In the genomic region with DNA sequence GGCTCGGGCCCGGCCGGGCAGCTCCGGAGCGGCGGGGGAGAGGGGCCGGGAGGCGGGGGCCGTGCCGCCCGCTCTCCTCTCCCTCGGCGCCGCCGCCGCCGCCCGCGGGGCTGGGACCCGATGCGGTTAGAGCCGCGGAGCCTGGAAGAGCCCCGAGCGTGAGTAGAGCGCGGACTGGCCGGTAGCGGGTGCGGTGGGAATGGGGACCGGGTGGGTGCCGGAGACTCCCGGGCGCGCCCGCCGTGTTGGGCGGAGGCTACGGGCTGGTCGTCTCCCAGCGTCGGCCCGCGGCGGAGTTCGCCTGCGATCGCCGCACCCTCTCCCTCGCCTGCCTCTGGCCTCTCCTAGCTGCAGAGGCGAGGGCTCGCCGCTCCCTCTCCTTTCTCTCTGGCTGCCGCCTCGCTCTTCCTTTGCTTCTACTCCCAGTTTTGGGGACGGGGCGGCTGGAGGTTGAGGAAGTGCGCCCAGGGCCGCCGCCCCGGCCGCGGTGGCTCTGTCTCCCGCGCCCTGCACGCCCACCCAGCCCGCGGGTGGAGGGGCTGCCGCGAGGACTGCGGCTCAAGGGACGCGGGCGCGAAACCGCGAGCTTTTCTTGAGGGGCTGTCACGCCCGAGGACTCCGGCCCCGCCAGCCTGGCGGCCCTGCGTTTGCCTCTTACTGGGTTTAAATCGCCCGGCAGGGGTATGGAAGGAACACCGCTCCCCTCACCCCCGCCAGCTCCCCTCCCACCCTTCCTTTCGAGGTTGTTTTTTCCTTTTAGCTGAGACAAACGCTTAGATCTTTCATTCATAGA, we compare ENCODE assay signal across 8 cellular contexts. TPM values are rescaled to one million over a fixed set of nuclear protein-coding genes. Genes with fewer than 3 reads are reported as not detected.
DNase-seq lines count a peak whose midpoint lies in the region; FAIRE-seq and TF ChIP-seq lines count a peak whose summit lies in the region.

No MANE protein-coding gene starts in this region.

- no peak overlapping the region for H3K27ac Mint-ChIP-seq in MCF 10A (ENCODE audit: low read depth, unreplicated experiment)

- H3K36me3 ChIP-seq in H7 (replicated peaks; ENCODE audit: control insufficient read depth, insufficient read depth, low read length), result no peaks in the 10 kb centered on the region
- H3K36me3 ChIP-seq in WERI-Rb-1, result no peaks in the 10 kb centered on the region
- H3K36me3 ChIP-seq in smooth muscle cell (ENCODE audit: low read depth), result no peaks in the 10 kb centered on the region

- peak overlapping the region; percentile 96 for H3K4me2 ChIP-seq in smooth muscle cell

- DNase-seq in GM12891 (ENCODE audit: insufficient read length, low spot score) (peak; percentile 25), H7 (peak; percentile 65), LoVo (ENCODE audit: low spot score) (peak; percentile 42), WERI-Rb-1 (peak; percentile 39), MCF 10A (ENCODE audit: unreplicated experiment) (peak; percentile 64), iPS-NIHi7 (ENCODE audit: extremely low spot score) (peak; percentile 31), smooth muscle cell (lab: John Stamatoyannopoulos, UW; ENCODE audit: unreplicated experiment) (peak; percentile 62), NCI-H1048 (lab: John Stamatoyannopoulos, UW) (no peak)

- under 1% methylated on average over 39 of the region's 89 CpGs for WGBS in smooth muscle cell (ENCODE audit: low lambda C conversion rate)

- H3K4me1 ChIP-seq in smooth muscle cell (ENCODE audit: low read depth), result peaks cover 22% of the 10 kb centered on the region

- H3K27me3 ChIP-seq in H7 (ENCODE audit: control insufficient read depth, insufficient read depth, low read length) (no peaks in the 10 kb centered on the region), WERI-Rb-1 (ENCODE audit: insufficient read depth, low read depth, severe bottlenecking) (no peaks in the 10 kb centered on the region), smooth muscle cell (ENCODE audit: low read depth) (no peaks in the 10 kb centered on the region)

- H3K36me3 Mint-ChIP-seq in MCF 10A (ENCODE audit: insufficient read depth, unreplicated experiment), result no peaks in the 10 kb centered on the region

- no TSS peak for BruUV-seq in MCF 10A (replicated peaks; lab: Mats Ljungman, UMichigan)

- peak overlapping the region; percentile 94 for H2AFZ ChIP-seq in smooth muscle cell (ENCODE audit: low read depth)

- POLR2A ChIA-PET in MCF 10A (lab: Yijun Ruan, JAX), result interaction anchor here (0.6 to 6.4 kb wide), 38 partner anchors 8 to 414 kb away, joined by 3 to 67 read pairs (median 5); partner anchors contain the start of genes ACTL6A, ZMAT3 and ZNF639

- no peaks in the 10 kb centered on the region for H3K9me3 ChIP-seq in WERI-Rb-1 (ENCODE audit: severe bottlenecking)
- no peaks in the 10 kb centered on the region for H3K9me3 ChIP-seq in smooth muscle cell (replicated peaks; ENCODE audit: low read depth)

- intact Hi-C loops in MCF 10A (cut with micrococcal nuclease), result loop anchor here (1.0 to 2.0 kb wide), 2 partner anchors 78 to 410 kb away; partner anchors contain the start of gene ZMAT3

- TF ChIP-seq POLR2A in GM12891 (IDR thresholded peaks at IDR 0.05; ENCODE audit: low read depth, low read length), result peak; percentile 12; the same call in 1 of the 2 replicates

- peak overlapping the region; percentile 85 for H3K27ac ChIP-seq in WERI-Rb-1
- peak overlapping the region; percentile 91 for H3K27ac ChIP-seq in smooth muscle cell (ENCODE audit: low read depth)

- H3K9ac ChIP-seq in smooth muscle cell (ENCODE audit: low read depth), result peak overlapping the region; percentile 93

- no peak overlapping the region for H3K4me3 Mint-ChIP-seq in MCF 10A (ENCODE audit: unreplicated experiment)

- peaks cover 4% of the 10 kb centered on the region for H3F3A ChIP-seq in smooth muscle cell (ENCODE audit: low read depth)

- no peaks in the 10 kb centered on the region for H3K27me3 Mint-ChIP-seq in MCF 10A (ENCODE audit: insufficient read depth, unreplicated experiment)

- peaks cover 50% of the 10 kb centered on the region for H3K79me2 ChIP-seq in smooth muscle cell (ENCODE audit: low read depth)

- CTCF ChIA-PET in MCF 10A (lab: Yijun Ruan, JAX), result interaction anchor here (0.6 to 4.9 kb wide), 13 partner anchors 12 to 276 kb away, joined by 3 to 24 read pairs (median 5); no protein-coding TSS in a partner anchor

- peak; percentile 40 for FAIRE-seq in GM12891 (lab: Jason Lieb, UNC)

- H4K20me1 ChIP-seq in smooth muscle cell (ENCODE audit: low read depth), result peaks cover 46% of the 10 kb centered on the region

- H3K4me3 ChIP-seq in H7 (ENCODE audit: insufficient read depth, low read depth, low read length), result peak overlapping the region; percentile 92
- H3K4me3 ChIP-seq in WERI-Rb-1 (ENCODE audit: low read depth, low read length), result peak overlapping the region; percentile 67
- peak overlapping the region; percentile 100 for H3K4me3 ChIP-seq in smooth muscle cell

- no peaks in the 10 kb centered on the region for H3K9me3 Mint-ChIP-seq in MCF 10A (ENCODE audit: unreplicated experiment)

- TF ChIP-seq CTCF in WERI-Rb-1 (IDR thresholded peaks at IDR 0.05; ENCODE audit: low read depth, low read length) (no peak), MCF 10A (IDR thresholded peaks at IDR 0.05; ENCODE audit: unreplicated experiment) (no peak), smooth muscle cell (IDR thresholded peaks at IDR 0.05; ENCODE audit: borderline replicate concordance, insufficient read depth, poor library complexity, severe bottlenecking) (no peak)

- H3K4me1 Mint-ChIP-seq in MCF 10A (ENCODE audit: insufficient read depth, unreplicated experiment), result peaks cover 23% of the 10 kb centered on the region

TF ChIP-seq in GM12891, 5 proteins besides CTCF, POLR2A, EP300 and RAD21:
- TF ChIP-seq POLR2AphosphoS5 (IDR thresholded peaks at IDR 0.05; ENCODE audit: low read depth, low read length) (no peak), SPI1 (IDR thresholded peaks at IDR 0.05; ENCODE audit: low read depth, low read length) (peak; percentile 41; the same call in 1 of the 2 replicates)

RNA-seq across cellular contexts. Expression of gene PIK3CA, which starts 0.5 kb away (rescaled TPM):
- polyA plus RNA-seq in GM12891 (2012; ENCODE audit: low read depth, missing spikeins), result 12.8 TPM
- 10.7 and 13.3 TPM in 2 replicates for total RNA-seq in H7 (2014; rRNA removed; shearing (Covaris generic))
- total RNA-seq in MCF 10A (2022) (18.1 and 20.7 TPM in 2 replicates), smooth muscle cell (19.6 and 21.3 TPM in 2 replicates)
- 5.7 and 6.1 TPM in 2 replicates for polyA plus RNA-seq in smooth muscle cell
